ENCODE assay signal across 1 cellular context in genomic region chr22:39965749-39966148, GRCh38.
TF ChIP-seq lines count a peak whose summit lies in the region.

No MANE protein-coding gene starts in this region.

TF ChIP-seq in K562, 482 proteins besides CTCF, POLR2A, EP300 and RAD21 (continued from another document and continues in another):
- TF ChIP-seq CUX1 (CRISPR knock-in tag; IDR thresholded peaks at IDR 0.05) (no peak), TARDBP (IDR thresholded peaks at IDR 0.05) (no peak), RREB1 (CRISPR knock-in tag; IDR thresholded peaks at IDR 0.05) (no peak), ZNF431 (CRISPR knock-in tag; IDR thresholded peaks at IDR 0.05) (0 out of 2 replicates have a peak, but pooled peaks have one; percentile 23), KLF16 (IDR thresholded peaks at IDR 0.05) (peak; percentile 80; the same call in 1 of the 2 replicates), POLR2B (IDR thresholded peaks at IDR 0.05; ENCODE audit: low read depth, partially characterized antibody) (no peak), MBD1 (CRISPR knock-in tag; IDR thresholded peaks at IDR 0.05) (no peak), KDM5B (IDR thresholded peaks at IDR 0.05; ENCODE audit: insufficient replicate concordance, low read depth, low read length) (no peak), KAT7 (CRISPR knock-in tag; IDR thresholded peaks at IDR 0.05; ENCODE audit: borderline replicate concordance) (no peak), NFIC (IDR thresholded peaks at IDR 0.05) (peak; percentile 70), ARID1B (IDR thresholded peaks at IDR 0.05) (peak; percentile 92), ARID3B (CRISPR knock-in tag; IDR thresholded peaks at IDR 0.05; ENCODE audit: borderline replicate concordance) (no peak), SRSF9 (IDR thresholded peaks at IDR 0.05; ENCODE audit: borderline replicate concordance, low read depth, low read length) (no peak), DPF2 (IDR thresholded peaks at IDR 0.05) (peak; percentile 90), CBFA2T3 (IDR thresholded peaks at IDR 0.05) (peak; percentile 94), SMARCA4 (IDR thresholded peaks at IDR 0.05) (peak; percentile 88), NCOR1 (IDR thresholded peaks at IDR 0.05) (peak; percentile 76), KHSRP (IDR thresholded peaks at IDR 0.05) (no peak), ATF3 (IDR thresholded peaks at IDR 0.05) (peak; percentile 93), ATF3 (CRISPR knock-in tag; conservative IDR thresholded peaks at IDR 0.05) (no peak), MNT (conservative IDR thresholded peaks at IDR 0.05) (0 out of 4 replicates have a peak, but pooled peaks of 1 of the 2 experiments have one; percentile 21), STAT5B (CRISPR knock-in tag; IDR thresholded peaks at IDR 0.05) (no peak), LEF1 (IDR thresholded peaks at IDR 0.05) (peak; percentile 58; the same call in 1 of the 2 replicates), CXXC5 (CRISPR knock-in tag; IDR thresholded peaks at IDR 0.05) (peak; percentile 52; the same call in 1 of the 2 replicates), ZNF561 (CRISPR knock-in tag; conservative IDR thresholded peaks at IDR 0.05) (no peak), DIDO1 (tag; IDR thresholded peaks at IDR 0.05; ENCODE audit: low read depth) (no peak), CHD1 (IDR thresholded peaks at IDR 0.05; ENCODE audit: low read length) (no peak), TSC22D4 (tag; IDR thresholded peaks at IDR 0.05) (no peak), SAFB (IDR thresholded peaks at IDR 0.05; ENCODE audit: borderline replicate concordance, low read depth, low read length) (no peak), POLR3A (IDR thresholded peaks at IDR 0.05; ENCODE audit: borderline replicate concordance, extremely low read depth, insufficient read depth, insufficient read length) (no peak), ZNF239 (CRISPR knock-in tag; IDR thresholded peaks at IDR 0.05) (no peak), JUND (IDR thresholded peaks at IDR 0.05; ENCODE audit: borderline replicate concordance, low read depth, low read length) (peak; percentile 98), JUND (tag; IDR thresholded peaks at IDR 0.05; ENCODE audit: borderline replicate concordance, low read depth, low read length) (peak; percentile 97; the same call in 2 of the 3 replicates), SOX6 (IDR thresholded peaks at IDR 0.05) (peak; percentile 69), ZEB2 (IDR thresholded peaks at IDR 0.05) (peak; percentile 94), RERE (CRISPR knock-in tag; IDR thresholded peaks at IDR 0.05; ENCODE audit: borderline replicate concordance) (no peak), POLR2H (tag; IDR thresholded peaks at IDR 0.05; ENCODE audit: low read depth) (0 out of 2 replicates have a peak, but pooled peaks have one; percentile 10)
